9 cellular contexts compared by ENCODE assay signal in genomic region chr11:111935331-111936044, GRCh38. TPM values are rescaled to one million over a fixed set of nuclear protein-coding genes. Genes with fewer than 3 reads are reported as not detected.
DNase-seq lines count a peak whose midpoint lies in the region; ATAC-seq, FAIRE-seq and TF ChIP-seq lines count a peak whose summit lies in the region.
"Had no signal": no experiment of that assay in that cellular context is flagged by ENCODE, and none has a peak within 500 bp of the region (broad histone marks: within the 10 kb centered on the region; RNA-seq: fewer than 3 reads in every experiment).

No MANE protein-coding gene starts in this region.

- no peaks in the 10 kb centered on the region for H3K9me3 Mint-ChIP-seq in neural progenitor cell
- H3K9me3 Mint-ChIP-seq in effector memory CD8-positive, alpha-beta T cell: no peaks in the 10 kb centered on the region

- H3K79me1 ChIP-seq in H1 (ENCODE audit: low read depth, low read length): no peaks in the 10 kb centered on the region

- no peak overlapping the region for H4K8ac ChIP-seq in H1 (ENCODE audit: extremely low read depth, insufficient read depth, low read length)

- no peak overlapping the region for H2BK120ac ChIP-seq in H1 (replicated peaks; ENCODE audit: low read depth, low read length)

- in situ Hi-C loops in brain microvascular endothelial cell (cut with HindIII; ENCODE audit: low pct_ligation_motif_present, low sequenced_read_pairs): no loop called here

- no peak overlapping the region for H2BK12ac ChIP-seq in H1 (ENCODE audit: low read depth, low read length)

- WGBS in H1 (ENCODE audit: extremely low coverage in 1 of 2, insufficient coverage in 1 of 2, insufficient read length in 1 of 2, insufficient replicate concordance in 2 of 2, low coverage in 1 of 2, low lambda C conversion rate in 2 of 2, missing lambda C conversion rate in 1 of 2), 2 experiments: 82% methylated on average over 4 of the region's 4 CpGs; no CpG with 5 or more reads in 1 of the 2 experiments

- ATAC-seq in effector memory CD8-positive, alpha-beta T cell (replicated peaks): no peak
- ATAC-seq in HG03469 (IDR thresholded peaks at IDR 0.05; ENCODE audit: unreplicated experiment): no peak

- no peak for TF ChIP-seq EP300 in H1 (IDR thresholded peaks at IDR 0.05; ENCODE audit: borderline replicate concordance in 1 of 2, low read depth in 2 of 2, low read length in 2 of 2)

- H3K9me2 ChIP-seq in MM.1S (replicated peaks; ENCODE audit: insufficient read depth, low read length): no peaks in the 10 kb centered on the region

- H3K4me3 ChIP-seq in AG04450 (ENCODE audit: low read depth, low read length) (no peak overlapping the region; the same call in 1 of the 2 replicates), MM.1S (ENCODE audit: low read length) (peak overlapping the region; percentile 84), H1 (ENCODE audit: extremely low read depth in 1 of 4, insufficient read depth in 2 of 4, low read depth in 3 of 4, low read length in 4 of 4) (no peak overlapping the region), neural progenitor cell (no peak overlapping the region), brain microvascular endothelial cell (ENCODE audit: low read depth, low read length) (no peak overlapping the region)

- no peaks in the 10 kb centered on the region for H3K36me3 ChIP-seq in MM.1S (replicated peaks; ENCODE audit: insufficient read depth, low read length)
- no peaks in the 10 kb centered on the region for H3K36me3 ChIP-seq in H1 (ENCODE audit: control insufficient read depth in 2 of 4, insufficient read depth in 4 of 4, low read length in 3 of 4)
- no peaks in the 10 kb centered on the region for H3K36me3 ChIP-seq in neural progenitor cell
- H3K36me3 ChIP-seq in brain microvascular endothelial cell (replicated peaks): no peaks in the 10 kb centered on the region

- H3K9ac ChIP-seq in MM.1S (ENCODE audit: low read length) (peak overlapping the region; percentile 52; the same call in 1 of the 2 replicates), H1 (replicated peaks in 1 of 4; ENCODE audit: extremely low read depth in 1 of 4, low read depth in 3 of 4, low read length in 3 of 4) (no peak overlapping the region), neural progenitor cell (no peak overlapping the region)

- H3K18ac ChIP-seq in H1 (ENCODE audit: extremely low read depth, low read length): no peak overlapping the region

- H3K9me3 ChIP-seq in AG04450 (ENCODE audit: control insufficient read depth, insufficient read depth, low read length) (no peaks in the 10 kb centered on the region), MM.1S (replicated peaks; ENCODE audit: insufficient read depth, low read length) (no peaks in the 10 kb centered on the region), H1 (ENCODE audit: insufficient read depth in 2 of 2, low read depth in 1 of 2, low read length in 1 of 2) (no peaks in the 10 kb centered on the region), neural progenitor cell (ENCODE audit: low read depth) (no peaks in the 10 kb centered on the region)

- POLR2A ChIA-PET in AG04450 (lab: Yijun Ruan, JAX): no interaction called here
- POLR2A ChIA-PET in H1 (lab: Charles Lee; ENCODE audit: partially characterized antibody): interaction anchor here (0.6 to 3.1 kb wide), 5 partner anchors 9 to 71 kb away, joined by 3 to 22 read pairs (median 12); no protein-coding TSS in a partner anchor

- no peak for TF ChIP-seq RAD21 in H1 (IDR thresholded peaks at IDR 0.05 in 1 of 2, conservative IDR thresholded peaks at IDR 0.05 in 1 of 2; ENCODE audit: low read depth in 2 of 2, low read length in 2 of 2)

- H3K4me1 ChIP-seq in MM.1S (ENCODE audit: low read length): peaks cover 28% of the 10 kb centered on the region
- peaks cover 12 to 22% (median 12%) of the 10 kb centered on the region in 4 experiments for H3K4me1 ChIP-seq in H1 (replicated peaks in 1 of 4; ENCODE audit: control insufficient read depth in 3 of 4, insufficient read depth in 4 of 4, low read length in 3 of 4)
- peaks cover 35% of the 10 kb centered on the region for H3K4me1 ChIP-seq in neural progenitor cell

- peaks cover 53% of the 10 kb centered on the region for H3K4me1 Mint-ChIP-seq in neural progenitor cell
- H3K4me1 Mint-ChIP-seq in effector memory CD8-positive, alpha-beta T cell (ENCODE audit: low read depth in 2 of 2): peaks cover 18 to 27% of the 10 kb centered on the region in 2 donors

- H2AFZ ChIP-seq in MM.1S (ENCODE audit: low read length): peak overlapping the region; percentile 92
- H2AFZ ChIP-seq in H1 (ENCODE audit: low read length): peak overlapping the region; percentile 10; the same call in 1 of the 2 replicates
- H2AFZ ChIP-seq in neural progenitor cell (replicated peaks): no peak overlapping the region

- H3K14ac ChIP-seq in H1 (ENCODE audit: insufficient read length): no peak overlapping the region

- H3F3A ChIP-seq in MM.1S (ENCODE audit: insufficient read depth, low read length) (peaks cover 28% of the 10 kb centered on the region), neural progenitor cell (ENCODE audit: low read depth) (peaks cover 37% of the 10 kb centered on the region)

- no peak for TF ChIP-seq POLR2A in H1 (IDR thresholded peaks at IDR 0.05; ENCODE audit: control extremely low read depth in 1 of 2, low read depth in 2 of 2, low read length in 2 of 2)

- DNase-seq in AG04450 (ENCODE audit: low read depth, low spot score) (no peak), MM.1S (peak; percentile 48), H1 (ENCODE audit: low read depth in 1 of 2, low spot score in 2 of 2) (no peak), neural progenitor cell (ENCODE audit: low spot score) (no peak), brain microvascular endothelial cell (no peak), NCI-H1436 treated with DMSO at 0.1 percent for 48 hours (lab: John Stamatoyannopoulos, UW) (no peak)
- DNase-seq in effector memory CD8-positive, alpha-beta T cell: no peak

- FAIRE-seq in H1 (lab: Jason Lieb, UNC): no peak

- H3K27me3 ChIP-seq in AG04450 (ENCODE audit: control insufficient read depth, insufficient read depth, low read length) (no peaks in the 10 kb centered on the region), MM.1S (replicated peaks; ENCODE audit: insufficient read depth, low read length) (no peaks in the 10 kb centered on the region), H1 (replicated peaks in 1 of 4; ENCODE audit: control insufficient read depth in 3 of 4, extremely low read depth in 1 of 4, insufficient read depth in 3 of 4, low read length in 3 of 4) (no peaks in the 10 kb centered on the region), neural progenitor cell (no peaks in the 10 kb centered on the region), brain microvascular endothelial cell (replicated peaks) (no peaks in the 10 kb centered on the region)

- no peak overlapping the region for H3K56ac ChIP-seq in H1 (replicated peaks; ENCODE audit: insufficient read length, low read depth, low read length)

- H3K23ac ChIP-seq in H1 (ENCODE audit: insufficient read length): no peak overlapping the region

- TF ChIP-seq CTCF in AG04450 (IDR thresholded peaks at IDR 0.05; ENCODE audit: low read depth, low read length) (no peak), MM.1S (IDR thresholded peaks at IDR 0.05; ENCODE audit: low read length) (no peak), H1 (IDR thresholded peaks at IDR 0.05; ENCODE audit: control extremely low read depth in 1 of 3, insufficient read depth in 1 of 3, low read depth in 1 of 3, low read length in 3 of 3) (no peak), neural progenitor cell (IDR thresholded peaks at IDR 0.05) (no peak), brain microvascular endothelial cell (IDR thresholded peaks at IDR 0.05; ENCODE audit: low read depth, low read length, missing control alignments) (no peak)

- no peak overlapping the region for H2BK20ac ChIP-seq in H1 (ENCODE audit: low read length)

- H4K20me1 ChIP-seq in MM.1S (ENCODE audit: insufficient read depth, low read length) (no peaks in the 10 kb centered on the region), H1 (replicated peaks in 1 of 2; ENCODE audit: control insufficient read depth in 1 of 2, insufficient read depth in 2 of 2, low read length in 2 of 2) (no peaks in the 10 kb centered on the region), neural progenitor cell (ENCODE audit: low read depth) (no peaks in the 10 kb centered on the region)

- H3K27me3 Mint-ChIP-seq in neural progenitor cell (ENCODE audit: insufficient read depth, low read depth): peaks cover 2% of the 10 kb centered on the region
- no peaks in the 10 kb centered on the region for H3K27me3 Mint-ChIP-seq in effector memory CD8-positive, alpha-beta T cell

- no peak overlapping the region for H3K27ac Mint-ChIP-seq in neural progenitor cell
- no peak overlapping the region for H3K27ac Mint-ChIP-seq in effector memory CD8-positive, alpha-beta T cell

- peaks cover 10% of the 10 kb centered on the region for H3K23me2 ChIP-seq in H1 (ENCODE audit: low read depth, low read length)

- H3K4ac ChIP-seq in H1 (replicated peaks; ENCODE audit: insufficient read length, low read depth, low read length): no peak overlapping the region

- H3K27ac ChIP-seq in AG04450 (ENCODE audit: low read depth, low read length): peak overlapping the region; percentile 80
- H3K27ac ChIP-seq in MM.1S (ENCODE audit: low read length): peak overlapping the region; percentile 53; the same call in 1 of the 2 replicates
- H3K27ac ChIP-seq in H1 (ENCODE audit: low read depth, low read length): no peak overlapping the region
- no peak overlapping the region for H3K27ac ChIP-seq in neural progenitor cell
- H3K27ac ChIP-seq in brain microvascular endothelial cell: no peak overlapping the region

- H3K36me3 Mint-ChIP-seq in neural progenitor cell: no peaks in the 10 kb centered on the region
- H3K36me3 Mint-ChIP-seq in effector memory CD8-positive, alpha-beta T cell (ENCODE audit: insufficient read depth): peaks cover 3% of the 10 kb centered on the region

- H3K79me2 ChIP-seq in MM.1S (ENCODE audit: low read length): 0 out of 2 replicates have a peak, but pooled peaks cover 4% of the 10 kb centered on the region
- H3K79me2 ChIP-seq in H1 (ENCODE audit: control insufficient read depth in 1 of 2, insufficient read depth in 2 of 2, low read length in 2 of 2): peaks cover 0 to 5% of the 10 kb centered on the region in 2 experiments; a peak in 2 of 4 replicates
- no peaks in the 10 kb centered on the region for H3K79me2 ChIP-seq in neural progenitor cell (ENCODE audit: low read depth)

- H2BK5ac ChIP-seq in H1 (ENCODE audit: low read depth, low read length): no peak overlapping the region

- H3K4me3 Mint-ChIP-seq in neural progenitor cell: peak overlapping the region; percentile 84
- no peak overlapping the region for H3K4me3 Mint-ChIP-seq in effector memory CD8-positive, alpha-beta T cell

- no peak overlapping the region for H2AK5ac ChIP-seq in H1 (ENCODE audit: low read depth, low read length)

- H2BK15ac ChIP-seq in H1 (ENCODE audit: low read length): no peak overlapping the region

- H3K4me2 ChIP-seq in MM.1S (ENCODE audit: low read depth, low read length) (peak overlapping the region; percentile 83), H1 (ENCODE audit: insufficient read depth in 1 of 2, low read depth in 2 of 2, low read length in 2 of 2) (peak overlapping the region in 1 of 2 experiments; percentile 95; a peak in 1 of 4 replicates), neural progenitor cell (peak overlapping the region; percentile 89)

- CTCF ChIA-PET in AG04450 (lab: Charles Lee) (interaction anchor here (1.9 to 7.4 kb wide), 3 partner anchors 8 to 61 kb away, joined by 8 to 52 read pairs (median 15); no protein-coding TSS in a partner anchor), H1 (lab: Charles Lee; ENCODE audit: partially characterized antibody) (interaction anchor here (0.7 to 25.5 kb wide), 10 partner anchors 10 to 67 kb away, joined by 3 to 565 read pairs (median 4); partner anchors contain the start of gene ALG9)

- no peak overlapping the region for H4K5ac ChIP-seq in H1 (ENCODE audit: insufficient read length, low read depth, low read length)

- H4K91ac ChIP-seq in H1 (replicated peaks; ENCODE audit: insufficient read length, low read length): no peak overlapping the region

RNA-seq across cellular contexts. Expression of gene DIXDC1, which starts 1.7 kb away (rescaled TPM):
- polyA plus RNA-seq in AG04450 (2011; rRNA removed) (10.5 and 11.5 TPM in 2 replicates), H1 (2011; rRNA removed) (4.8 and 5.9 TPM in 2 replicates)
- 15.9 and 18.9 TPM in 2 replicates for polyA minus RNA-seq in AG04450 (2011; rRNA and poly(A)+ RNA removed)
- 15.4 and 17.1 TPM in 2 replicates for total RNA-seq in H1 (2021; fragmentation: NEBNext Ultra II Directional; extraction: Animal tissue kit (Norgen Biotek cat#: 25700))
- polyA plus RNA-seq in H1 (2011; cell fraction: cytosol; rRNA removed): 8.9 TPM
- 8.7 TPM for polyA plus RNA-seq in H1 (2011; cell fraction: nucleus; rRNA removed)
- polyA plus RNA-seq in H1 (2012, experiment 1 of 2): 8.7 to 9.8 TPM (median 9.4 TPM) in 4 replicates
- 1.2 TPM for polyA plus RNA-seq in H1 (2012, experiment 2 of 2)
- polyA plus RNA-seq in H1 (2013, experiment 1 of 2): 7.7 TPM
- 6.8 TPM for polyA plus RNA-seq in H1 (2013, experiment 2 of 2)
- 20.2 and 24.9 TPM in 2 replicates for polyA minus RNA-seq in H1 (2011; rRNA and poly(A)+ RNA removed)
- polyA minus RNA-seq in H1 (2011; cell fraction: cytosol; rRNA and poly(A)+ RNA removed): 11.9 TPM
- polyA minus RNA-seq in H1 (2011; cell fraction: nucleus; rRNA and poly(A)+ RNA removed): 26.2 TPM
- total RNA-seq in neural progenitor cell (ENCODE audit: low replicate concordance): 23.6 and 25.2 TPM in 2 replicates

RNA-seq across cellular contexts. Expression of gene C11orf52, which starts 16.8 kb away (rescaled TPM):
- polyA plus RNA-seq in AG04450 (2011; rRNA removed): 0.38 and 0.61 TPM in 2 replicates
- polyA minus RNA-seq in AG04450 (2011; rRNA and poly(A)+ RNA removed): 0.32 and 0.35 TPM in 2 replicates
- total RNA-seq in H1 (2021; fragmentation: NEBNext Ultra II Directional; extraction: Animal tissue kit (Norgen Biotek cat#: 25700)): 1.7 and 2.2 TPM in 2 replicates
- polyA plus RNA-seq in H1 (2011; rRNA removed): 2.7 and 3.4 TPM in 2 replicates
- 3.1 TPM for polyA plus RNA-seq in H1 (2011; cell fraction: cytosol; rRNA removed)
- 5.2 TPM for polyA plus RNA-seq in H1 (2011; cell fraction: nucleus; rRNA removed)
- polyA plus RNA-seq in H1 (2012, experiment 1 of 2): 2.0 to 3.5 TPM (median 3.1 TPM) in 4 replicates
- 2.5 TPM for polyA plus RNA-seq in H1 (2012, experiment 2 of 2)
- 1.5 TPM for polyA plus RNA-seq in H1 (2013, experiment 1 of 2)
- polyA plus RNA-seq in H1 (2013, experiment 2 of 2): 1.5 TPM
- polyA minus RNA-seq in H1 (2011; rRNA and poly(A)+ RNA removed): 1.7 and 2.3 TPM in 2 replicates
- 2.2 TPM for polyA minus RNA-seq in H1 (2011; cell fraction: cytosol; rRNA and poly(A)+ RNA removed)
- polyA minus RNA-seq in H1 (2011; cell fraction: nucleus; rRNA and poly(A)+ RNA removed): 2.0 TPM
- total RNA-seq in neural progenitor cell (ENCODE audit: low replicate concordance): 0.65 TPM in 1 of 2 replicates, not detected in the other
- total RNA-seq: T-helper 2 cell treated with Interferon-gamma antibody and Interleukin-4, amounts not matched to agents 100 ng/mL and 5 ng/mL, for 36 hours had no signal

RNA-seq across cellular contexts. Expression of gene HSPB2, which starts 23.0 kb away (rescaled TPM):
- 0.41 and 0.79 TPM in 2 replicates for polyA plus RNA-seq in AG04450 (2011; rRNA removed)
- polyA minus RNA-seq in AG04450 (2011; rRNA and poly(A)+ RNA removed): not detected in 2 replicates
- 0.32 and 1.0 TPM in 2 replicates for total RNA-seq in H1 (2021; fragmentation: NEBNext Ultra II Directional; extraction: Animal tissue kit (Norgen Biotek cat#: 25700))
- polyA plus RNA-seq in H1 (2011; rRNA removed): 0.86 and 1.4 TPM in 2 replicates
- polyA plus RNA-seq in H1 (2011; cell fraction: cytosol; rRNA removed): 0.66 TPM
- polyA plus RNA-seq in H1 (2011; cell fraction: nucleus; rRNA removed): 0.77 TPM
- polyA plus RNA-seq in H1 (2012, experiment 1 of 2): 0.44 to 0.58 TPM (median 0.51 TPM) in 3 of 4 replicates, not detected in the other
- 0.39 TPM for polyA plus RNA-seq in H1 (2012, experiment 2 of 2)
- 0.08 TPM for polyA plus RNA-seq in H1 (2013, experiment 1 of 2)
- polyA plus RNA-seq in H1 (2013, experiment 2 of 2): 0.31 TPM
- polyA minus RNA-seq in H1 (2011; rRNA and poly(A)+ RNA removed): 0.32 TPM in 1 of 2 replicates, not detected in the other
- not detected for polyA minus RNA-seq in H1 (2011; cell fraction: cytosol; rRNA and poly(A)+ RNA removed)
- polyA minus RNA-seq in H1 (2011; cell fraction: nucleus; rRNA and poly(A)+ RNA removed): not detected
- not detected in 2 replicates for total RNA-seq in neural progenitor cell (ENCODE audit: low replicate concordance)
- total RNA-seq: T-helper 2 cell treated with Interferon-gamma antibody and Interleukin-4, amounts not matched to agents 100 ng/mL and 5 ng/mL, for 36 hours had no signal

RNA-seq across cellular contexts. Expression of gene CRYAB, which starts 23.9 kb away (rescaled TPM):
- polyA plus RNA-seq in AG04450 (2011; rRNA removed): 6.1 and 6.3 TPM in 2 replicates
- polyA minus RNA-seq in AG04450 (2011; rRNA and poly(A)+ RNA removed): 3.0 and 3.7 TPM in 2 replicates
- total RNA-seq in H1 (2021; fragmentation: NEBNext Ultra II Directional; extraction: Animal tissue kit (Norgen Biotek cat#: 25700)): 2.0 and 4.0 TPM in 2 replicates
- polyA plus RNA-seq in H1 (2011; rRNA removed): 1.9 and 2.9 TPM in 2 replicates
- polyA plus RNA-seq in H1 (2011; cell fraction: cytosol; rRNA removed): 1.4 TPM
- 2.9 TPM for polyA plus RNA-seq in H1 (2011; cell fraction: nucleus; rRNA removed)
- polyA plus RNA-seq in H1 (2012, experiment 1 of 2): 1.6 to 4.0 TPM (median 2.3 TPM) in 4 replicates
- 2.0 TPM for polyA plus RNA-seq in H1 (2012, experiment 2 of 2)
- 1.6 TPM for polyA plus RNA-seq in H1 (2013, experiment 1 of 2)
- 2.0 TPM for polyA plus RNA-seq in H1 (2013, experiment 2 of 2)
- polyA minus RNA-seq in H1 (2011; rRNA and poly(A)+ RNA removed): 0.34 and 0.69 TPM in 2 replicates
- not detected for polyA minus RNA-seq in H1 (2011; cell fraction: cytosol; rRNA and poly(A)+ RNA removed)
- not detected for polyA minus RNA-seq in H1 (2011; cell fraction: nucleus; rRNA and poly(A)+ RNA removed)
- 0.45 TPM in 1 of 2 replicates, not detected in the other for total RNA-seq in neural progenitor cell (ENCODE audit: low replicate concordance)
- total RNA-seq: T-helper 2 cell treated with Interferon-gamma antibody and Interleukin-4, amounts not matched to agents 100 ng/mL and 5 ng/mL, for 36 hours had no signal

RNA-seq across cellular contexts. Expression of gene CFAP68, which starts 56.1 kb away (rescaled TPM):
- polyA plus RNA-seq in AG04450 (2011; rRNA removed) (40.3 and 45.1 TPM in 2 replicates), H1 (2011; rRNA removed) (28.7 and 43.1 TPM in 2 replicates)
- polyA minus RNA-seq in AG04450 (2011; rRNA and poly(A)+ RNA removed): 5.5 and 9.1 TPM in 2 replicates
- total RNA-seq in H1 (2021; fragmentation: NEBNext Ultra II Directional; extraction: Animal tissue kit (Norgen Biotek cat#: 25700)): 21.4 and 22.6 TPM in 2 replicates
- 29.0 TPM for polyA plus RNA-seq in H1 (2011; cell fraction: cytosol; rRNA removed)
- 20.6 TPM for polyA plus RNA-seq in H1 (2011; cell fraction: nucleus; rRNA removed)
- polyA plus RNA-seq in H1 (2012, experiment 1 of 2): 31.1 to 42.7 TPM (median 37.9 TPM) in 4 replicates
- polyA plus RNA-seq in H1 (2012, experiment 2 of 2): 12.3 TPM
- 44.8 TPM for polyA plus RNA-seq in H1 (2013, experiment 1 of 2)
- polyA plus RNA-seq in H1 (2013, experiment 2 of 2): 49.2 TPM
- polyA minus RNA-seq in H1 (2011; rRNA and poly(A)+ RNA removed): 24.7 and 47.9 TPM in 2 replicates
- 7.2 TPM for polyA minus RNA-seq in H1 (2011; cell fraction: cytosol; rRNA and poly(A)+ RNA removed)
- 13.5 TPM for polyA minus RNA-seq in H1 (2011; cell fraction: nucleus; rRNA and poly(A)+ RNA removed)
- 28.6 and 46.7 TPM in 2 replicates for total RNA-seq in neural progenitor cell (ENCODE audit: low replicate concordance)

Comparison
In these comparisons a context has a peak if more than half of its experiments do, and no peak if none do; other contexts are left out.
1. H3K27ac ChIP-seq: peak in AG04450 (single experiment) and MM.1S (single experiment); none in H1 (single experiment), neural progenitor cell (single experiment) and brain microvascular endothelial cell (single experiment).